In the genomic region with DNA sequence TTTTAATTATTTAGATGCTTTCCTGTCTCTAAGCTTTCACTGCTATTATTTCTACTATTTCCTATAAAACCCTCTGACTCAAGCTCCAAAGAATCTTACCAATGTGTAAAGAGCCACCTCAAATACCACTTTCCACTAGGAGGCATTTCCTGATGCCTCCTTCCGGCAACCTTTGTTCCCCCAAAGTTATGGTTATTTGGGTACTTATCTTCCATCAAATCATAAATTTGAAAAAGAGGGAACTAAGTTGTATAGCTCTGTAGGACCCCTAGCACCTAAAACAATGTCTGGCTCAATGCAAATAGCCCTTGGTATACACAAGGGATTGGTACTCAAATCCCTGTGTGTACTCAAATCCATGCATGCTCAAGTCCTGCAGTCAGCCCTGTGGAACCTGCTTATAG, we compare ENCODE assay signal across 1 cellular context.
TF ChIP-seq lines count a peak whose summit lies in the region.

No MANE protein-coding gene starts in this region.

TF ChIP-seq in SK-N-SH treated with all-trans-retinoic acid at 6 μM for 48 hours, 23 proteins besides CTCF, POLR2A, EP300 and RAD21 (continued from another document):
- TF ChIP-seq SNAI2 (CRISPR knock-in tag; IDR thresholded peaks at IDR 0.05) (no peak), CSDC2 (CRISPR knock-in tag; IDR thresholded peaks at IDR 0.05) (no peak), GLIS3 (CRISPR knock-in tag; IDR thresholded peaks at IDR 0.05) (no peak), ZNF70 (CRISPR knock-in tag; IDR thresholded peaks at IDR 0.05) (no peak), ZFP30 (CRISPR knock-in tag; IDR thresholded peaks at IDR 0.05) (no peak), BACH2 (CRISPR knock-in tag; IDR thresholded peaks at IDR 0.05; ENCODE audit: borderline replicate concordance) (no peak)
TF ChIP-seq in SK-N-SH treated with all-trans-retinoic acid at 6 μM for 48 hours: peak in this region for 0.
